In genomic region chr16:8931864-8932263, GRCh38 we compare ENCODE assay signal across 9 cellular contexts. TPM values are rescaled to one million over a fixed set of nuclear protein-coding genes. Genes with fewer than 3 reads are reported as not detected.
DNase-seq lines count a peak whose midpoint lies in the region; ATAC-seq and TF ChIP-seq lines count a peak whose summit lies in the region.
"Had no signal": no experiment of that assay in that cellular context is flagged by ENCODE, and none has a peak within 500 bp of the region (broad histone marks: within the 10 kb centered on the region; RNA-seq: fewer than 3 reads in every experiment).

No MANE protein-coding gene starts in this region.

- H3K27me3 ChIP-seq in uterus = no peaks in the 10 kb centered on the region

- no peaks in the 10 kb centered on the region for H3K9me3 ChIP-seq in uterus

- H3K36me3 ChIP-seq in uterus = no peaks in the 10 kb centered on the region

- TF ChIP-seq POLR2A in uterus (IDR thresholded peaks at IDR 0.05) = no peak

- no peak overlapping the region for H3K4me3 ChIP-seq in astrocyte of the spinal cord (ENCODE audit: low read depth, low read length)
- no peak overlapping the region for H3K4me3 ChIP-seq in uterus

- TF ChIP-seq CTCF in astrocyte of the spinal cord (IDR thresholded peaks at IDR 0.05; ENCODE audit: low read depth, low read length) (no peak), uterus (IDR thresholded peaks at IDR 0.05) (no peak)

- intact Hi-C loops in uterus (cut with DNase I; ENCODE audit: low total_unique reads) = no loop called here

- DNase-seq in EH (ENCODE audit: low read depth) (peak; percentile 59), astrocyte of the spinal cord (ENCODE audit: low read depth, low spot score) (peak; percentile 58), lung microvascular endothelial cell (ENCODE audit: low read depth in 2 of 2) (peak; percentile 68 to 84), uterus (peak; percentile 41 to 59), HPDE6-E6E7 (ENCODE audit: extremely low spot score) (no peak), NCI-H748 treated with DMSO at 0.1 percent for 48 hours (lab: John Stamatoyannopoulos, UW) (no peak)

- H3K4me1 ChIP-seq in uterus = no peaks in the 10 kb centered on the region

- no peak for ATAC-seq in GM19351 (IDR thresholded peaks at IDR 0.05; ENCODE audit: unreplicated experiment)
- ATAC-seq: stimulated activated naive CD8-positive, alpha-beta T cell treated with anti-CD3 and anti-CD28 coated beads, Interleukin-15, amount 100 ng/mL, for 72 hours had no signal

- in situ Hi-C loops in astrocyte of the spinal cord (cut with HindIII; ENCODE audit: low sequenced_read_pairs) = no loop called here

- no peak overlapping the region for H3K27ac ChIP-seq in uterus

TF ChIP-seq in PFSK-1, 5 proteins besides CTCF, POLR2A, EP300 and RAD21:
- TF ChIP-seq TAF1 (IDR thresholded peaks at IDR 0.05; ENCODE audit: borderline replicate concordance, insufficient read depth, low read length) (no peak), REST (IDR thresholded peaks at IDR 0.05; ENCODE audit: insufficient read depth in 1 of 2, low read depth in 2 of 2, low read length in 2 of 2) (peak; percentile 93 to 98)

RNA-seq across cellular contexts. Expression of gene USP7, which starts 31.8 kb away (rescaled TPM):
- 46.1 TPM for polyA plus RNA-seq in PFSK-1 (2012; ENCODE audit: insufficient read length, low read depth)
- 50.1 and 50.2 TPM in 2 replicates for total RNA-seq in lung microvascular endothelial cell
- 100 to 1,000 TPM in 2 of 4 donors, 10 to 100 TPM in 2; 20.9 to 223 (median 122) TPM for total RNA-seq in uterus

RNA-seq across cellular contexts. Expression of gene LITAFD, which starts 49.7 kb away (rescaled TPM):
- not detected for polyA plus RNA-seq in PFSK-1 (2012; ENCODE audit: insufficient read length, low read depth)
- not detected in 2 replicates for total RNA-seq in lung microvascular endothelial cell
- not detected for total RNA-seq in uterus

Comparison
In these comparisons a context has a peak if more than half of its experiments do, and no peak if none do; other contexts are left out.
1. DNase-seq: peak in EH (single experiment), astrocyte of the spinal cord (single experiment), lung microvascular endothelial cell (2 of 2) and uterus (2 of 2); none in HPDE6-E6E7 (single experiment) and NCI-H748 treated with DMSO at 0.1 percent for 48 hours (single experiment).